8 cellular contexts compared by ENCODE assay signal in the genomic region with DNA sequence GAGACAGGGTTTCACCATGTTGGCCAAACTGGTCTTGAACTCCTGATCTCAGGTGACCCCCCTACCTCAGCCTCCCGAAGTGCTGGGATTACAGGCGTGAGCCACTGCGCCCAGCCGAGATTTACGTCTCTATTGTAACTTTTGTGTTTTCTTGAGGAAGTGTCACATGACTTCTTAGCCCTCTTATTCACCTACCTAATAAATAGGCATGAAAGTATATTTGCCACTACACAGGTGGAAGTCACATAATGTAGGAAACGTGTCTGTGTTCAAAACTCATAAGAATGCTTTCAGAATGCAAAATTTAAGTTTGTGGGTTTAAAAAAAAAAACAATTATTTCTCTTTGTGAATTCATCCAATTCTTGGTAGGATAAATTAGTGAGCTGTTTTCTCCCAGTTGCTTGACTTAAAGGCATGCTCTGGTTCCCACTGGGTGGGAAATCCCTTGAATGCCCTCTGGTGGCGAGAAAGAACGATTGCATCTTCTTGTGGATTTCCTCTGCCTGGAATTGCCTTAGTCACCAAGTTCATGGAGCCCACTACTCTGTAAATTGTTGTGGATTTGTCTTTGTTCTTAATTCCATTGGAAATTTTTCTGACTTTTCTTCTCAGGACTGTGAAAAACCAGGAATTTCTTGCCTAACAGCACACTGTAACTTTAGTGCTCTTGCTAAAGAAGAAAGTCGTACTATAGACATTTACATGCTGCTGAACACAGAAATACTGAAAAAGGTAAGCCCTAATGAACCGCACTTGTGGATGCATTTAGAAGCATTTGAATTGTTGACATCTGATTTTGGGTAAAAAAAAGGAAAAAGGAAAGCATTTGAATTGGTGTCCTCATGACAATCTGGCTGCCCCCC.
A peak's percentile ranks its signal among the peaks of the same experiment; 100 is the strongest.
DNase-seq lines count a peak whose midpoint lies in the region; ATAC-seq and TF ChIP-seq lines count a peak whose summit lies in the region.

No MANE protein-coding gene starts in this region.

- peak; percentile 3 to 25 for DNase-seq in activated T-cell treated with anti-CD3 and anti-CD28 coated beads, Interleukin-2, amount 50 U/mL, for 72 hours
- DNase-seq in activated T-cell treated with anti-CD3 and anti-CD28 coated beads, Interleukin-2, amount 50 U/mL, for 48 hours, result no peak
- DNase-seq in NCI-H2196 treated with DMSO at 0.1 percent for 48 hours (lab: John Stamatoyannopoulos, UW; ENCODE audit: unreplicated experiment), result peak; percentile 23
- peak; percentile 17 for DNase-seq in activated CD8-positive, alpha-beta T cell treated with anti-CD3 and anti-CD28 coated beads for 36 hours
- DNase-seq in cardiac muscle cell (ENCODE audit: low read depth in 1 of 2, low spot score in 1 of 2), result peak; percentile 87 to 90
- peak; percentile 83 for DNase-seq in renal cortical epithelial cell (ENCODE audit: low read depth)
- DNase-seq in activated effector memory CD4-positive, alpha-beta T cell treated with Interleukin-2 at 50 U/mL for 16 hours, result no peak

- no peak overlapping the region for H3K27ac Mint-ChIP-seq in activated T-cell treated with anti-CD3 and anti-CD28 coated beads, Interleukin-2, amount 50 U/mL, for 72 hours
- H3K27ac Mint-ChIP-seq in activated CD8-positive, alpha-beta T cell treated with anti-CD3 and anti-CD28 coated beads for 36 hours, result no peak overlapping the region

- no peaks in the 10 kb centered on the region for H3K4me1 ChIP-seq in cardiac muscle cell (ENCODE audit: low read depth)

- POLR2A ChIA-PET in activated CD8-positive, alpha-beta T cell treated with anti-CD3 and anti-CD28 coated beads for 36 hours (lab: Charles Lee), result no interaction called here

- no peaks in the 10 kb centered on the region for H3K9me3 ChIP-seq in cardiac muscle cell (ENCODE audit: low read depth)

- no peaks in the 10 kb centered on the region for H3K4me1 Mint-ChIP-seq in activated T-cell treated with anti-CD3 and anti-CD28 coated beads, Interleukin-2, amount 50 U/mL, for 72 hours (ENCODE audit: low read depth)
- H3K4me1 Mint-ChIP-seq in activated CD8-positive, alpha-beta T cell treated with anti-CD3 and anti-CD28 coated beads for 36 hours (ENCODE audit: low read depth), result peaks cover 8% of the 10 kb centered on the region

- no peak overlapping the region for H3K4me3 ChIP-seq in cardiac muscle cell

- H3K4me3 Mint-ChIP-seq in activated T-cell treated with anti-CD3 and anti-CD28 coated beads, Interleukin-2, amount 50 U/mL, for 72 hours, result no peak overlapping the region
- H3K4me3 Mint-ChIP-seq in activated CD8-positive, alpha-beta T cell treated with anti-CD3 and anti-CD28 coated beads for 36 hours, result no peak overlapping the region

- CTCF ChIA-PET in activated CD8-positive, alpha-beta T cell treated with anti-CD3 and anti-CD28 coated beads for 36 hours (lab: Charles Lee), result interaction anchor here (0.7 to 1.3 kb wide), 4 partner anchors 9 to 330 kb away, joined by 3 to 5 read pairs (median 4); no protein-coding TSS in a partner anchor

- peaks cover 6% of the 10 kb centered on the region for H3K27me3 Mint-ChIP-seq in activated T-cell treated with anti-CD3 and anti-CD28 coated beads, Interleukin-2, amount 50 U/mL, for 72 hours (ENCODE audit: low read depth)
- H3K27me3 Mint-ChIP-seq in activated CD8-positive, alpha-beta T cell treated with anti-CD3 and anti-CD28 coated beads for 36 hours, result peaks cover 2% of the 10 kb centered on the region

- no peak overlapping the region for H3K27ac ChIP-seq in cardiac muscle cell

- H3K36me3 ChIP-seq in cardiac muscle cell, result peaks cover 4% of the 10 kb centered on the region

- no peaks in the 10 kb centered on the region for H3K36me3 Mint-ChIP-seq in activated T-cell treated with anti-CD3 and anti-CD28 coated beads, Interleukin-2, amount 50 U/mL, for 72 hours (ENCODE audit: insufficient read depth in 2 of 2)
- no peaks in the 10 kb centered on the region for H3K36me3 Mint-ChIP-seq in activated CD8-positive, alpha-beta T cell treated with anti-CD3 and anti-CD28 coated beads for 36 hours (ENCODE audit: low read depth)

- intact Hi-C loops in activated CD8-positive, alpha-beta T cell treated with anti-CD3 and anti-CD28 coated beads for 36 hours (cut with micrococcal nuclease), result no loop called here

- no peaks in the 10 kb centered on the region for H3K27me3 ChIP-seq in cardiac muscle cell

- peak; percentile 85 for TF ChIP-seq CTCF in activated CD8-positive, alpha-beta T cell treated with anti-CD3 and anti-CD28 coated beads for 36 hours (IDR thresholded peaks at IDR 0.05)
- TF ChIP-seq CTCF in cardiac muscle cell (IDR thresholded peaks at IDR 0.05; ENCODE audit: low read depth, low read length), result peak; percentile 87

- peaks cover 2 to 6% of the 10 kb centered on the region in 2 donors for H3K9me3 Mint-ChIP-seq in activated T-cell treated with anti-CD3 and anti-CD28 coated beads, Interleukin-2, amount 50 U/mL, for 72 hours
- H3K9me3 Mint-ChIP-seq in activated CD8-positive, alpha-beta T cell treated with anti-CD3 and anti-CD28 coated beads for 36 hours, result peaks cover 5% of the 10 kb centered on the region

- no peak for ATAC-seq in activated T-cell treated with anti-CD3 and anti-CD28 coated beads, Interleukin-2, amount 50 U/mL, for 72 hours (replicated peaks in 1 of 2)
- ATAC-seq in HG02642 (IDR thresholded peaks at IDR 0.05; ENCODE audit: poor library complexity, unreplicated experiment), result peak; percentile 66
- ATAC-seq in activated CD8-positive, alpha-beta T cell treated with anti-CD3 and anti-CD28 coated beads for 36 hours, result peak; percentile 47

Comparison
In these comparisons a context has a peak if more than half of its experiments do, and no peak if none do; other contexts are left out.
1. DNase-seq: peak in activated T-cell treated with anti-CD3 and anti-CD28 coated beads, Interleukin-2, amount 50 U/mL, for 72 hours (2 of 2), NCI-H2196 treated with DMSO at 0.1 percent for 48 hours (single experiment), activated CD8-positive, alpha-beta T cell treated with anti-CD3 and anti-CD28 coated beads for 36 hours (single experiment), cardiac muscle cell (2 of 2) and renal cortical epithelial cell (single experiment); none in activated T-cell treated with anti-CD3 and anti-CD28 coated beads, Interleukin-2, amount 50 U/mL, for 48 hours (0 of 2) and activated effector memory CD4-positive, alpha-beta T cell treated with Interleukin-2 at 50 U/mL for 16 hours (single experiment).
2. ATAC-seq: peak in HG02642 (single experiment) and activated CD8-positive, alpha-beta T cell treated with anti-CD3 and anti-CD28 coated beads for 36 hours (single experiment); none in activated T-cell treated with anti-CD3 and anti-CD28 coated beads, Interleukin-2, amount 50 U/mL, for 72 hours (0 of 2).